In genomic region chr10:112558476-112559166, GRCh38 we compare ENCODE assay signal across 25 cellular contexts.
"Had no signal": no experiment of that assay in that cellular context is flagged by ENCODE, and none has a peak within 500 bp of the region (broad histone marks: within the 10 kb centered on the region; RNA-seq: fewer than 3 reads in every experiment).

No MANE protein-coding gene starts in this region.

- ATAC-seq: activated CD4-positive, CD25-positive, alpha-beta regulatory T cell treated with anti-CD3 and anti-CD28 coated beads, Interleukin-2, amount 50 U/mL, for 24 hours; activated CD8-positive, alpha-beta T cell treated with anti-CD3 and anti-CD28 coated beads for 36 hours; activated T-cell treated with anti-CD3 and anti-CD28 coated beads, Interleukin-2, amount 50 U/mL, for 4 hours; activated T-helper 17 cell treated with anti-CD3 and anti-CD28 coated beads, Interleukin-2, amount 50 U/mL, for 72 hours; esophagus mucosa had no signal

- DNase-seq: activated B cell treated with CpG ODN at 0.5 μM for 24 hours; activated CD4-positive, alpha-beta T cell treated with anti-CD3 and anti-CD28 coated beads for 48 hours; activated CD4-positive, alpha-beta T cell treated with anti-CD3 and anti-CD28 coated beads, Interleukin-2, amount 50 U/mL, for 1 hour; activated CD4-positive, alpha-beta T cell treated with anti-CD3 and anti-CD28 coated beads, Interleukin-2, amount 50 U/mL, for 48 hours; activated CD8-positive, alpha-beta memory T cell treated with anti-CD3 and anti-CD28 coated beads for 24 hours; activated CD8-positive, alpha-beta T cell treated with anti-CD3 and anti-CD28 coated beads for 36 hours; activated effector memory CD4-positive, alpha-beta T cell treated with Interleukin-2 at 50 U/mL for 16 hours; activated gamma-delta T cell treated with Interleukin-2 at 50 U/mL for 16 hours; activated naive CD4-positive, alpha-beta T cell treated with anti-CD3 and anti-CD28 coated beads, Interleukin-2, amount 50 U/mL, for 16 hours; activated naive CD4-positive, alpha-beta T cell treated with Interleukin-2 at 50 U/mL for 16 hours; activated T-cell treated with anti-CD3 and anti-CD28 coated beads, Interleukin-2, amount 50 U/mL, for 4 hours; amniotic stem cell; anterior cingulate cortex; brain microvascular endothelial cell; dorsolateral prefrontal cortex; effector memory CD4-positive, alpha-beta T cell; endodermal cell; foreskin fibroblast; head of caudate nucleus; T1000; WERI-Rb-1 had no signal

- H3K27ac ChIP-seq: brain microvascular endothelial cell, coronary artery, dorsolateral prefrontal cortex, WERI-Rb-1 had no signal

- H3K36me3 ChIP-seq: brain microvascular endothelial cell, WERI-Rb-1 had no signal

- H3K27me3 ChIP-seq: brain microvascular endothelial cell, dorsolateral prefrontal cortex had no signal

- H3K4me3 ChIP-seq: coronary artery, dorsolateral prefrontal cortex had no signal
